13 cellular contexts compared by ENCODE assay signal in genomic region chr6:31113861-31114539, GRCh38. TPM values are rescaled to one million over a fixed set of nuclear protein-coding genes. Genes with fewer than 3 reads are reported as not detected.
DNase-seq lines count a peak whose midpoint lies in the region; ATAC-seq and TF ChIP-seq lines count a peak whose summit lies in the region.
"Had no signal": no experiment of that assay in that cellular context is flagged by ENCODE, and none has a peak within 500 bp of the region (broad histone marks: within the 10 kb centered on the region; RNA-seq: fewer than 3 reads in every experiment).

No MANE protein-coding gene starts in this region.

- WGBS in sigmoid colon, 2 donors = 65 to 86% methylated on average over 7 of the region's 7 CpGs

- no peak for TF ChIP-seq EP300 in sigmoid colon (IDR thresholded peaks at IDR 0.05)

- ATAC-seq in GM19467 (IDR thresholded peaks at IDR 0.05; ENCODE audit: unreplicated experiment) = no peak
- ATAC-seq in GM19023 (IDR thresholded peaks at IDR 0.05; ENCODE audit: unreplicated experiment) = no peak
- ATAC-seq: CD8-positive, alpha-beta T cell had no signal

- H3K9me3 ChIP-seq in SJCRH30 (replicated peaks) (no peaks in the 10 kb centered on the region), sigmoid colon (no peaks in the 10 kb centered on the region), Peyer's patch (no peaks in the 10 kb centered on the region)

- TF ChIP-seq POLR2A in sigmoid colon (IDR thresholded peaks at IDR 0.05) = no peak
- no peak for TF ChIP-seq POLR2A in Peyer's patch (IDR thresholded peaks at IDR 0.05)

- intact Hi-C loops in sigmoid colon (cut with DNase I) = no loop called here

- H3K36me3 ChIP-seq in SJCRH30 = no peaks in the 10 kb centered on the region
- H3K36me3 ChIP-seq in sigmoid colon = no peaks in the 10 kb centered on the region
- H3K36me3 ChIP-seq in Peyer's patch = no peaks in the 10 kb centered on the region

- H3K27me3 ChIP-seq in SJCRH30 (no peaks in the 10 kb centered on the region), sigmoid colon (no peaks in the 10 kb centered on the region), Peyer's patch (no peaks in the 10 kb centered on the region)

- H3K27ac ChIP-seq in SJCRH30 (peak overlapping the region; percentile 55), sigmoid colon (peak overlapping the region; percentile 59 to 78 (median 68)), Peyer's patch (peak overlapping the region in 2 of 4 donors; percentile 85 to 86)
- H3K27ac ChIP-seq: VCaP had no signal

- peak; percentile 98 for DNase-seq in AG10803 (ENCODE audit: low read depth)
- DNase-seq in SJCRH30 = peak; percentile 31 to 51
- DNase-seq in fibroblast of peridontal ligament (ENCODE audit: extremely low read depth) = peak; percentile 94
- DNase-seq in sigmoid colon = no peak
- DNase-seq in Peyer's patch = no peak
- DNase-seq in islet precursor cell = no peak
- DNase-seq: CD8-positive, alpha-beta T cell; central memory CD4-positive, alpha-beta T cell; NCI-H748 treated with DMSO at 0.1 percent for 48 hours had no signal

- H3K4me3 ChIP-seq in AG10803 (ENCODE audit: low read length) (peak overlapping the region; percentile 61), SJCRH30 (no peak overlapping the region), sigmoid colon (no peak overlapping the region), Peyer's patch (no peak overlapping the region)

- peaks cover 49% of the 10 kb centered on the region for H3K4me1 ChIP-seq in SJCRH30
- H3K4me1 ChIP-seq in sigmoid colon = peaks cover 0 to 42% (median 31%) of the 10 kb centered on the region in 4 donors
- peaks cover 0 to 12% (median 0%) of the 10 kb centered on the region in 4 donors for H3K4me1 ChIP-seq in Peyer's patch

- TF ChIP-seq CTCF in AG10803 (conservative IDR thresholded peaks at IDR 0.05; ENCODE audit: low read length) (peak; percentile 31), sigmoid colon (IDR thresholded peaks at IDR 0.05) (no peak), Peyer's patch (IDR thresholded peaks at IDR 0.05) (no peak)

RNA-seq across cellular contexts. Expression of gene PSORS1C1, which starts 0.6 kb away (rescaled TPM):
- total RNA-seq in SJCRH30 (2014; rRNA removed; shearing (Covaris generic)) = 0.48 and 0.67 TPM in 2 replicates
- total RNA-seq in sigmoid colon (1 to 10 TPM in 1 of 4 donors, under 1 TPM in 3; 0.49 to 2.7 (median 0.63) TPM), Peyer's patch (10 to 100 TPM in 2 of 4 donors, 1 to 10 TPM in 1, not detected in 1; 6.5 to 26.5 (median 22.0) TPM)
- 10 to 100 TPM in 1 of 3 donors, 1 to 10 TPM in 2; 4.2 to 33.3 (median 5.4) TPM for polyA plus RNA-seq in sigmoid colon
- total RNA-seq: CD8-positive, alpha-beta T cell had no signal

RNA-seq across cellular contexts. Expression of gene C6orf15, which starts 1.6 kb away (rescaled TPM):
- 2.3 and 3.4 TPM in 2 replicates for total RNA-seq in SJCRH30 (2014; rRNA removed; shearing (Covaris generic))
- total RNA-seq in sigmoid colon (not detected), Peyer's patch (not detected)
- not detected for polyA plus RNA-seq in sigmoid colon
- total RNA-seq: CD8-positive, alpha-beta T cell; mesenteric fat pad had no signal

RNA-seq across cellular contexts. Expression of gene CDSN, which starts 6.2 kb away (rescaled TPM):
- 0.06 TPM in 1 of 2 replicates, not detected in the other for total RNA-seq in SJCRH30 (2014; rRNA removed; shearing (Covaris generic))
- total RNA-seq in sigmoid colon = not detected
- not detected for polyA plus RNA-seq in sigmoid colon
- under 1 TPM in 1 of 4 donors, not detected in 3; 0.54 TPM for total RNA-seq in Peyer's patch
- total RNA-seq: CD8-positive, alpha-beta T cell; mesenteric fat pad had no signal

RNA-seq across cellular contexts. Expression of gene PSORS1C2, which starts 24.9 kb away (rescaled TPM):
- not detected in 2 replicates for total RNA-seq in SJCRH30 (2014; rRNA removed; shearing (Covaris generic))
- total RNA-seq in sigmoid colon = not detected
- polyA plus RNA-seq in sigmoid colon = not detected
- total RNA-seq in Peyer's patch = not detected
- total RNA-seq: CD8-positive, alpha-beta T cell; mesenteric fat pad had no signal

RNA-seq across cellular contexts. Expression of gene CCHCR1, which starts 43.6 kb away (rescaled TPM):
- total RNA-seq in SJCRH30 (2014; rRNA removed; shearing (Covaris generic)) = 21.7 and 26.6 TPM in 2 replicates
- 10 to 100 TPM in 3 of 4 donors, 1 to 10 TPM in 1; 8.7 to 20.2 (median 12.7) TPM for total RNA-seq in sigmoid colon
- polyA plus RNA-seq in sigmoid colon = 10 to 100 TPM; 11.4 to 39.3 (median 14.8) TPM
- total RNA-seq in Peyer's patch = 10 to 100 TPM; 28.3 to 86.6 (median 36.2) TPM

Comparison
In these comparisons a context has a peak if more than half of its experiments do, and no peak if none do; other contexts are left out.
1. DNase-seq: peak in AG10803 (single experiment), SJCRH30 (2 of 2) and fibroblast of peridontal ligament (single experiment); none in sigmoid colon (single experiment), Peyer's patch (0 of 3) and islet precursor cell (single experiment).